ENCODE assay signal across 10 cellular contexts in the genomic region with DNA sequence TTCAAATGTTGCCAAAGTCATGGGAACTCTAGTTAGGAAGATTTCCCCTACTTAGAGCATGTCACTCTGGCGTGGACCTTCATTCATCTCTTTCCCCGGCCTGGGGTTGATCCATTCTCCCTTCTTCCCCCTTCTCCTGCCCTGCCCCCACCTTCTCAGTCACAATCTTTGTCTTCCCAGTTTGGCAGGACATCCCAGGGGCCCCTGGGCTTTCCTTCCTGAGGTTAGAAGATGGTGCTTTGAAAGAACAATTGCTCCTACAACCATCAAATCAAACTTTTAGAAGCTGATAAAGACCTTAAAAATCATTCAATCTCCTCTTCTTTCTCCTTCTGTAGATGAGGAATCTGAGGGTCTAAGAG.
A peak's percentile ranks its signal among the peaks of the same experiment; 100 is the strongest.
DNase-seq lines count a peak whose midpoint lies in the region; ATAC-seq and TF ChIP-seq lines count a peak whose summit lies in the region.
"Had no signal": no experiment of that assay in that cellular context is flagged by ENCODE, and none has a peak within 500 bp of the region (broad histone marks: within the 10 kb centered on the region; RNA-seq: fewer than 3 reads in every experiment).

No MANE protein-coding gene starts in this region.

- BruUV-seq in Calu3 (replicated peaks; lab: Mats Ljungman, UMichigan), result no TSS peak

- H3K36me3 ChIP-seq in esophagus squamous epithelium (peaks cover 0 to 44% (median 0%) of the 10 kb centered on the region in 3 donors), skeletal muscle satellite cell (ENCODE audit: insufficient read depth, low read length) (peaks cover 54% of the 10 kb centered on the region)
- H3K36me3 ChIP-seq in naive thymus-derived CD4-positive, alpha-beta T cell (ENCODE audit: control insufficient read depth in 2 of 3, insufficient read depth in 3 of 3, low read length in 3 of 3), result peaks cover 0 to 53% (median 11%) of the 10 kb centered on the region in 3 experiments

- H3K27ac Mint-ChIP-seq in Calu3 (ENCODE audit: unreplicated experiment), result no peak overlapping the region
- peak overlapping the region in 4 of 9 donors; percentile 48 to 83 (median 51) for H3K27ac Mint-ChIP-seq in naive thymus-derived CD4-positive, alpha-beta T cell

- H3K4me3 ChIP-seq in esophagus squamous epithelium, result no peak overlapping the region
- H3K4me3 ChIP-seq in skeletal muscle satellite cell (ENCODE audit: low read length), result no peak overlapping the region
- H3K4me3 ChIP-seq in naive thymus-derived CD4-positive, alpha-beta T cell (ENCODE audit: low read length), result no peak overlapping the region

- H3K9me3 Mint-ChIP-seq in Calu3 (ENCODE audit: low read depth, unreplicated experiment), result no peaks in the 10 kb centered on the region
- H3K9me3 Mint-ChIP-seq in naive thymus-derived CD4-positive, alpha-beta T cell, result peaks cover 0 to 1% (median 0%) of the 10 kb centered on the region in 11 donors

- CTCF ChIA-PET in Calu3 (lab: Charles Lee), result interaction anchor here (0.6 to 2.0 kb wide), 10 partner anchors 9 to 1183 kb away, joined by 3 to 23 read pairs (median 4); no protein-coding TSS in a partner anchor
- CTCF ChIA-PET in naive thymus-derived CD4-positive, alpha-beta T cell (lab: Charles Lee), result no interaction called here

- H3K9ac ChIP-seq in skeletal muscle satellite cell (ENCODE audit: low read depth, low read length), result peak overlapping the region; percentile 58

- peaks cover 26 to 52% (median 34%) of the 10 kb centered on the region in 3 donors for H3K4me1 ChIP-seq in esophagus squamous epithelium
- H3K4me1 ChIP-seq in skeletal muscle satellite cell (ENCODE audit: control insufficient read depth, insufficient read depth, low read length), result peaks cover 47% of the 10 kb centered on the region
- peaks cover 0 to 20% of the 10 kb centered on the region in 2 donors for H3K4me1 ChIP-seq in naive thymus-derived CD4-positive, alpha-beta T cell (ENCODE audit: control insufficient read depth in 2 of 2, insufficient read depth in 2 of 2, low read length in 2 of 2)

- TF ChIP-seq POLR2A in esophagus squamous epithelium (IDR thresholded peaks at IDR 0.05), result no peak

- H3K36me3 Mint-ChIP-seq in Calu3 (ENCODE audit: insufficient read depth, unreplicated experiment), result peaks cover 59% of the 10 kb centered on the region
- H3K36me3 Mint-ChIP-seq in naive thymus-derived CD4-positive, alpha-beta T cell, result peaks cover 0 to 31% (median 22%) of the 10 kb centered on the region in 5 donors

- H3K4me2 ChIP-seq in skeletal muscle satellite cell (ENCODE audit: low read length), result peak overlapping the region; percentile 68

- no peaks in the 10 kb centered on the region for H3K9me3 ChIP-seq in esophagus squamous epithelium
- no peaks in the 10 kb centered on the region for H3K9me3 ChIP-seq in skeletal muscle satellite cell (replicated peaks; ENCODE audit: low read length)
- H3K9me3 ChIP-seq in naive thymus-derived CD4-positive, alpha-beta T cell (ENCODE audit: control insufficient read depth in 2 of 3, low read length in 3 of 3), result no peaks in the 10 kb centered on the region

- ATAC-seq in GM18909 (IDR thresholded peaks at IDR 0.05; ENCODE audit: poor library complexity, unreplicated experiment), result peak; percentile 10
- ATAC-seq in naive thymus-derived CD4-positive, alpha-beta T cell, result no peak

- H3K27me3 Mint-ChIP-seq in Calu3 (ENCODE audit: unreplicated experiment), result no peaks in the 10 kb centered on the region
- H3K27me3 Mint-ChIP-seq in naive thymus-derived CD4-positive, alpha-beta T cell, result no peaks in the 10 kb centered on the region

- POLR2A ChIA-PET in naive thymus-derived CD4-positive, alpha-beta T cell (lab: Charles Lee), result no interaction called here

- WGBS in esophagus squamous epithelium, 2 donors, result 20 to 56% methylated on average over 2 of the region's 2 CpGs

- no peak overlapping the region for H3K4me3 Mint-ChIP-seq in Calu3 (ENCODE audit: low read depth, unreplicated experiment)
- H3K4me3 Mint-ChIP-seq in naive thymus-derived CD4-positive, alpha-beta T cell, result peak overlapping the region in 1 of 10 donors; percentile 72

- H3K27ac ChIP-seq in esophagus squamous epithelium, result peak overlapping the region; percentile 61 to 77 (median 73)
- no peak overlapping the region for H3K27ac ChIP-seq in naive thymus-derived CD4-positive, alpha-beta T cell (ENCODE audit: low read depth, low read length)

- no peak for DNase-seq in esophagus squamous epithelium (lab: John Stamatoyannopoulos, UW)
- no peak for DNase-seq in NCI-H774 (lab: John Stamatoyannopoulos, UW)
- DNase-seq in Calu3, result no peak
- no peak for DNase-seq in iPS-NIHi11 (ENCODE audit: low spot score)
- DNase-seq in naive thymus-derived CD4-positive, alpha-beta T cell, result no peak
- DNase-seq: DND-41, left cardiac atrium had no signal

- intact Hi-C loops in esophagus squamous epithelium (cut with DNase I), result no loop called here
- intact Hi-C loops in Calu3 (cut with micrococcal nuclease; ENCODE audit: unreplicated experiment), result loop anchor here (5.0 to 10.0 kb wide), 2 partner anchors 36 to 151 kb away; no protein-coding TSS in a partner anchor
- intact Hi-C loops in naive thymus-derived CD4-positive, alpha-beta T cell (cut with micrococcal nuclease), result loop anchor here in 1 of 2 donors (5.0 kb wide), 1 partner anchor 39 kb away; no protein-coding TSS in a partner anchor

- TF ChIP-seq CTCF in esophagus squamous epithelium (IDR thresholded peaks at IDR 0.05), result no peak
- no peak for TF ChIP-seq CTCF in Calu3 (IDR thresholded peaks at IDR 0.05; ENCODE audit: unreplicated experiment)

- H3K27me3 ChIP-seq in esophagus squamous epithelium, result no peaks in the 10 kb centered on the region
- H3K27me3 ChIP-seq in skeletal muscle satellite cell (ENCODE audit: control insufficient read depth, insufficient read depth, low read length), result no peaks in the 10 kb centered on the region
- no peaks in the 10 kb centered on the region for H3K27me3 ChIP-seq in naive thymus-derived CD4-positive, alpha-beta T cell (ENCODE audit: control insufficient read depth in 2 of 2, insufficient read depth in 2 of 2, low read length in 2 of 2)

- H3K4me1 Mint-ChIP-seq in Calu3 (ENCODE audit: low read depth, unreplicated experiment), result peaks cover 48% of the 10 kb centered on the region
- peaks cover 22 to 40% (median 34%) of the 10 kb centered on the region in 7 donors for H3K4me1 Mint-ChIP-seq in naive thymus-derived CD4-positive, alpha-beta T cell

TF ChIP-seq in PFSK-1, 5 proteins besides CTCF, POLR2A, EP300 and RAD21:
- TF ChIP-seq FOXP2 (optimal IDR thresholded peaks at IDR 0.05; ENCODE audit: borderline replicate concordance, extremely low read depth, extremely low read length, insufficient read depth) (no peak), TAF1 (IDR thresholded peaks at IDR 0.05; ENCODE audit: borderline replicate concordance, insufficient read depth, low read length) (no peak), SIN3A (IDR thresholded peaks at IDR 0.05; ENCODE audit: borderline replicate concordance, insufficient read depth, low read length) (no peak), POLR2AphosphoS5 (IDR thresholded peaks at IDR 0.05; ENCODE audit: low read depth, low read length) (0 out of 2 replicates have a peak, but pooled peaks have one; percentile 20)
- TF ChIP-seq, protein P1, sequence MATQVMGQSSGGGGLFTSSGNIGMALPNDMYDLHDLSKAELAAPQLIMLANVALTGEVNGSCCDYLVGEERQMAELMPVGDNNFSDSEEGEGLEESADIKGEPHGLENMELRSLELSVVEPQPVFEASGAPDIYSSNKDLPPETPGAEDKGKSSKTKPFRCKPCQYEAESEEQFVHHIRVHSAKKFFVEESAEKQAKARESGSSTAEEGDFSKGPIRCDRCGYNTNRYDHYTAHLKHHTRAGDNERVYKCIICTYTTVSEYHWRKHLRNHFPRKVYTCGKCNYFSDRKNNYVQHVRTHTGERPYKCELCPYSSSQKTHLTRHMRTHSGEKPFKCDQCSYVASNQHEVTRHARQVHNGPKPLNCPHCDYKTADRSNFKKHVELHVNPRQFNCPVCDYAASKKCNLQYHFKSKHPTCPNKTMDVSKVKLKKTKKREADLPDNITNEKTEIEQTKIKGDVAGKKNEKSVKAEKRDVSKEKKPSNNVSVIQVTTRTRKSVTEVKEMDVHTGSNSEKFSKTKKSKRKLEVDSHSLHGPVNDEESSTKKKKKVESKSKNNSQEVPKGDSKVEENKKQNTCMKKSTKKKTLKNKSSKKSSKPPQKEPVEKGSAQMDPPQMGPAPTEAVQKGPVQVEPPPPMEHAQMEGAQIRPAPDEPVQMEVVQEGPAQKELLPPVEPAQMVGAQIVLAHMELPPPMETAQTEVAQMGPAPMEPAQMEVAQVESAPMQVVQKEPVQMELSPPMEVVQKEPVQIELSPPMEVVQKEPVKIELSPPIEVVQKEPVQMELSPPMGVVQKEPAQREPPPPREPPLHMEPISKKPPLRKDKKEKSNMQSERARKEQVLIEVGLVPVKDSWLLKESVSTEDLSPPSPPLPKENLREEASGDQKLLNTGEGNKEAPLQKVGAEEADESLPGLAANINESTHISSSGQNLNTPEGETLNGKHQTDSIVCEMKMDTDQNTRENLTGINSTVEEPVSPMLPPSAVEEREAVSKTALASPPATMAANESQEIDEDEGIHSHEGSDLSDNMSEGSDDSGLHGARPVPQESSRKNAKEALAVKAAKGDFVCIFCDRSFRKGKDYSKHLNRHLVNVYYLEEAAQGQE (IDR thresholded peaks at IDR 0.05; ENCODE audit: insufficient read depth in 1 of 2, low read depth in 2 of 2, low read length in 2 of 2), result no peak
